ENCODE assay signal across 8 cellular contexts in the genomic region with DNA sequence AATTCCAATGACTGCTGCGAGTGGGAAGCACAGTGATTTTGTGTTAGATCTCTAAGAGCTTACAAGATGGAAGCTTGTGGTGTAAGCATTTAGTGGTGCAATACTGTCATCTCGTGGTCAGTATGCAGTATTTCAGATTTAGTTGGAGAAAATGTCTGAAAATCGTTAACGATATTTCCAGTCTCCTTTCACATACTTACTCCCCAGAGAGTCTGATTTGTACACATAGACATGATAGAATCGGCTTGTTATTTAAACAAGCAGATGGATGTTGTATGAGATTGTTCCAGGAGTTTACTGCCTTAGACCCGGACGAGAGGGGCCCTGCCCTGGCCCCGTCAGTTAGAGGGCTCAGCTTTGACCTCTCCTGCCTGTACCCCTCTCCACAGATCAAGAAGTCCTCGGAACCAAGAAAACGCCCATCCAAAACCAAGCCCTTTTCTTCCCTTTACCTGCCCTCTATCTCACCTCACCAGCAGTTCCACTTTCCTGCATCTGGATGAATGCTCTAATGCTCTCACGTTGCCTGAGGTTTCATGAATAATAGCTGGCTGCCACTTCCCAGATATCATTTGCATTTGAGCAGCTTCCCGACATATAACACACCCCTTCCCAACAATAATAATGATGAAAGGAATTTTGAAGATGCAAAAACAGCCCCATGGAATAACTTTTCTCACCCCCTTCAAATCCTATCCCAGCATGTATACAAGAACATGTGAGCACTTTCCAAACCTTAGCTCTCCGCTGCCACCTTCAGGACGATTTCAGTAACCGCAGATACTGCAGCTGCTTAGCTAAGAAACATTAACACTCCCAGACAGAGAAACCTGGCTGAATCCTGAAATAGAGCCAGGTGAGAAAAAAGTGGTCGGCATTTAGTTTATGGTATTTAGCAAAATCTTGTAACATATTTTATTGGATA.
A peak's percentile ranks its signal among the peaks of the same experiment; 100 is the strongest.
DNase-seq lines count a peak whose midpoint lies in the region; ATAC-seq and TF ChIP-seq lines count a peak whose summit lies in the region.

No MANE protein-coding gene starts in this region.

- H3K4me3 Mint-ChIP-seq in T-cell: no peak overlapping the region

- no peaks in the 10 kb centered on the region for H3K9me3 Mint-ChIP-seq in T-cell

- CTCF ChIA-PET in T-cell (lab: Charles Lee): interaction anchor here (0.5 to 5.5 kb wide), 71 partner anchors 8 to 1976 kb away, joined by 3 to 161 read pairs (median 4); a partner anchor contains a TSS

- DNase-seq in NCI-H1436 (lab: John Stamatoyannopoulos, UW) (peak; percentile 57), T-cell (peak; percentile 31 to 72 (median 58)), anterior cingulate cortex (lab: John Stamatoyannopoulos, UW) (peak in 54 of 58 donors; percentile 5 to 79 (median 44)), right atrium auricular region (ENCODE audit: low spot score) (peak; percentile 84), putamen (ENCODE audit: low spot score) (peak; percentile 82), uterus (peak; percentile 73 to 80)

- no peaks in the 10 kb centered on the region for H3K9me3 ChIP-seq in right atrium auricular region
- no peaks in the 10 kb centered on the region for H3K9me3 ChIP-seq in uterus

- ATAC-seq in HG02852 (IDR thresholded peaks at IDR 0.05; ENCODE audit: unreplicated experiment) (peak; percentile 86), T-cell (replicated peaks in 1 of 4) (peak; percentile 81 to 87 (median 81))

- intact Hi-C loops in uterus (cut with DNase I; ENCODE audit: low total_unique reads): loop anchor here (10.0 kb wide), 1 partner anchor 1901 kb away; a partner anchor contains a TSS

- TF ChIP-seq CTCF in GM12875 (IDR thresholded peaks at IDR 0.05; ENCODE audit: borderline replicate concordance, insufficient read depth, low read depth, low read length) (peak; percentile 80), right atrium auricular region (IDR thresholded peaks at IDR 0.05) (peak; percentile 89 to 93), uterus (IDR thresholded peaks at IDR 0.05) (peak; percentile 90 to 99 (median 97))

- H3K4me3 ChIP-seq in GM12875 (ENCODE audit: low read depth, low read length) (no peak overlapping the region), right atrium auricular region (peak overlapping the region; percentile 26 to 47), uterus (peak overlapping the region; percentile 30 to 48)

- no peaks in the 10 kb centered on the region for H3K4me1 Mint-ChIP-seq in T-cell

- H3K27me3 ChIP-seq in right atrium auricular region (no peaks in the 10 kb centered on the region), uterus (no peaks in the 10 kb centered on the region)

- H3K36me3 ChIP-seq in right atrium auricular region (no peaks in the 10 kb centered on the region), uterus (no peaks in the 10 kb centered on the region)

- H3K36me3 Mint-ChIP-seq in T-cell: peaks cover 5% of the 10 kb centered on the region

- H3K27me3 Mint-ChIP-seq in T-cell: no peaks in the 10 kb centered on the region

- peak overlapping the region; percentile 81 to 85 for H3K27ac ChIP-seq in right atrium auricular region
- H3K27ac ChIP-seq in uterus: peak overlapping the region; percentile 85 to 90

- no peak overlapping the region for H3K27ac Mint-ChIP-seq in T-cell

- TF ChIP-seq POLR2A in uterus (IDR thresholded peaks at IDR 0.05): no peak

- peaks cover 0 to 17% of the 10 kb centered on the region in 2 donors for H3K4me1 ChIP-seq in right atrium auricular region
- H3K4me1 ChIP-seq in uterus: no peaks in the 10 kb centered on the region

- POLR2A ChIA-PET in T-cell (lab: Charles Lee): interaction anchor here in 1 of 2 donors (0.5 to 0.6 kb wide), 2 partner anchors 116 to 139 kb away, joined by 3 read pairs; no protein-coding TSS in a partner anchor
